Comparison of ENCODE assay signal across 9 cellular contexts in genomic region chr10:77899080-77899477, GRCh38. TPM values are rescaled to one million over a fixed set of nuclear protein-coding genes. Genes with fewer than 3 reads are reported as not detected.
DNase-seq lines count a peak whose midpoint lies in the region; ATAC-seq and TF ChIP-seq lines count a peak whose summit lies in the region.
"Had no signal": no experiment of that assay in that cellular context is flagged by ENCODE, and none has a peak within 500 bp of the region (broad histone marks: within the 10 kb centered on the region; RNA-seq: fewer than 3 reads in every experiment).

No MANE protein-coding gene starts in this region.

- no peaks in the 10 kb centered on the region for H3K36me3 ChIP-seq in uterus

- H3K4me3 ChIP-seq in astrocyte of the spinal cord (ENCODE audit: low read depth, low read length) (no peak overlapping the region), uterus (no peak overlapping the region)

- H3K4me1 ChIP-seq in uterus, result peaks cover 4 to 17% of the 10 kb centered on the region in 2 donors

- TF ChIP-seq CTCF in astrocyte of the spinal cord (IDR thresholded peaks at IDR 0.05; ENCODE audit: low read depth, low read length) (no peak), uterus (IDR thresholded peaks at IDR 0.05) (no peak)

- no peaks in the 10 kb centered on the region for H3K9me3 ChIP-seq in uterus

- in situ Hi-C loops in astrocyte of the spinal cord (cut with HindIII; ENCODE audit: low sequenced_read_pairs), result loop anchor here (10.0 kb wide), 1 partner anchor 46 kb away; no protein-coding TSS in a partner anchor

- intact Hi-C loops in uterus (cut with DNase I; ENCODE audit: low total_unique reads), result no loop called here

- no peaks in the 10 kb centered on the region for H3K27me3 ChIP-seq in uterus

- peak; percentile 91 for DNase-seq in AG08395 (ENCODE audit: low spot score)
- DNase-seq in HT-29 (ENCODE audit: low spot score), result peak; percentile 84
- peak; percentile 53 for DNase-seq in astrocyte of the spinal cord (ENCODE audit: low read depth, low spot score)
- peak; percentile 82 for DNase-seq in mucosa of gallbladder (ENCODE audit: low spot score)
- no peak for DNase-seq in uterus
- DNase-seq in NOMO-1 treated with DMSO at 0.1 percent for 48 hours (lab: John Stamatoyannopoulos, UW; ENCODE audit: unreplicated experiment), result no peak
- no peak for DNase-seq in dermis blood vessel endothelial cell
- DNase-seq: effector memory CD8-positive, alpha-beta T cell had no signal

- H3K27ac ChIP-seq in uterus, result no peak overlapping the region

- TF ChIP-seq POLR2A in uterus (IDR thresholded peaks at IDR 0.05), result no peak

- ATAC-seq in HG02884 (IDR thresholded peaks at IDR 0.05; ENCODE audit: unreplicated experiment), result no peak
- ATAC-seq: effector memory CD8-positive, alpha-beta T cell had no signal

RNA-seq across cellular contexts. Expression of gene DLG5, which starts 27.5 kb away (rescaled TPM):
- 17.9 and 24.9 TPM in 2 replicates for total RNA-seq in HT-29 (2014; rRNA removed; shearing (Covaris generic))
- total RNA-seq in mucosa of gallbladder (52.6 TPM), uterus (10 to 100 TPM; 27.1 to 72.6 (median 46.5) TPM), dermis blood vessel endothelial cell (7.8 and 11.1 TPM in 2 replicates)

Comparison
In these comparisons a context has a peak if more than half of its experiments do, and no peak if none do; other contexts are left out.
1. DNase-seq: peak in AG08395 (single experiment), HT-29 (single experiment), astrocyte of the spinal cord (single experiment) and mucosa of gallbladder (single experiment); none in uterus (0 of 2), NOMO-1 treated with DMSO at 0.1 percent for 48 hours (single experiment) and dermis blood vessel endothelial cell (single experiment).